In genomic region chr17:32627233-32628008, GRCh38 we compare ENCODE assay signal across 12 cellular contexts.
A peak's percentile ranks its signal among the peaks of the same experiment; 100 is the strongest.
DNase-seq lines count a peak whose midpoint lies in the region; ATAC-seq and TF ChIP-seq lines count a peak whose summit lies in the region.
"Had no signal": no experiment of that assay in that cellular context is flagged by ENCODE, and none has a peak within 500 bp of the region (broad histone marks: within the 10 kb centered on the region; RNA-seq: fewer than 3 reads in every experiment).

No MANE protein-coding gene starts in this region.

- H3K36me3 ChIP-seq in right lobe of liver (no peaks in the 10 kb centered on the region), heart right ventricle (no peaks in the 10 kb centered on the region), uterus (no peaks in the 10 kb centered on the region)

- peak overlapping the region; percentile 95 to 99 (median 99) for H3K27ac Mint-ChIP-seq in brain
- H3K27ac Mint-ChIP-seq: activated CD8-positive, alpha-beta memory T cell treated with anti-CD3 and anti-CD28 coated beads, Interleukin-2, amount 10 ng/mL, durations not matched to agents 7 days and 5 days; stimulated activated effector memory CD8-positive, alpha-beta T cell treated with anti-CD3 and anti-CD28 coated beads, Interleukin-12 subunit alpha, Interleukin-12 subunit beta, amount 100 ng/mL, for 72 hours had no signal

- peak; percentile 70 to 81 (median 76) for ATAC-seq in right lobe of liver
- ATAC-seq in heart right ventricle, result no peak
- no peak for ATAC-seq in GM21423 (IDR thresholded peaks at IDR 0.05; ENCODE audit: unreplicated experiment)
- ATAC-seq: activated CD8-positive, alpha-beta memory T cell treated with anti-CD3 and anti-CD28 coated beads, Interleukin-2, amount 10 ng/mL, durations not matched to agents 7 days and 5 days; stimulated activated effector memory CD8-positive, alpha-beta T cell treated with anti-CD3 and anti-CD28 coated beads, Interleukin-12 subunit alpha, Interleukin-12 subunit beta, amount 100 ng/mL, for 72 hours had no signal

- TF ChIP-seq POLR2A in right lobe of liver (IDR thresholded peaks at IDR 0.05) (no peak), uterus (IDR thresholded peaks at IDR 0.05) (no peak)

- DNase-seq in DMS79 (lab: John Stamatoyannopoulos, UW), result peak; percentile 86
- peak; percentile 94 to 99 for DNase-seq in NCI-H2081 (lab: John Stamatoyannopoulos, UW)
- peak in 1 of 3 donors; percentile 52 for DNase-seq in right lobe of liver
- no peak for DNase-seq in heart right ventricle
- DNase-seq in uterus, result no peak
- no peak for DNase-seq in glomerular visceral epithelial cell (ENCODE audit: extremely low spot score)
- DNase-seq: activated CD8-positive, alpha-beta memory T cell treated with anti-CD3 and anti-CD28 coated beads, Interleukin-2, amount 10 ng/mL, durations not matched to agents 7 days and 5 days had no signal

- intact Hi-C loops in right lobe of liver (cut with DNase I), result no loop called here
- intact Hi-C loops in heart right ventricle (cut with DNase I), result no loop called here
- intact Hi-C loops in uterus (cut with DNase I; ENCODE audit: low total_unique reads), result no loop called here

- peak overlapping the region; percentile 73 to 88 (median 85) for H3K4me3 Mint-ChIP-seq in brain
- H3K4me3 Mint-ChIP-seq: activated CD8-positive, alpha-beta memory T cell treated with anti-CD3 and anti-CD28 coated beads, Interleukin-2, amount 10 ng/mL, durations not matched to agents 7 days and 5 days; stimulated activated effector memory CD8-positive, alpha-beta T cell treated with anti-CD3 and anti-CD28 coated beads, Interleukin-12 subunit alpha, Interleukin-12 subunit beta, amount 100 ng/mL, for 72 hours had no signal

- peaks cover 69% of the 10 kb centered on the region for H3K4me1 Mint-ChIP-seq in brain
- H3K4me1 Mint-ChIP-seq: stimulated activated effector memory CD8-positive, alpha-beta T cell treated with anti-CD3 and anti-CD28 coated beads, Interleukin-12 subunit alpha, Interleukin-12 subunit beta, amount 100 ng/mL, for 72 hours had no signal

- H3K36me3 Mint-ChIP-seq in brain, result no peaks in the 10 kb centered on the region
- H3K36me3 Mint-ChIP-seq: activated CD8-positive, alpha-beta memory T cell treated with anti-CD3 and anti-CD28 coated beads, Interleukin-2, amount 10 ng/mL, durations not matched to agents 7 days and 5 days; stimulated activated effector memory CD8-positive, alpha-beta T cell treated with anti-CD3 and anti-CD28 coated beads, Interleukin-12 subunit alpha, Interleukin-12 subunit beta, amount 100 ng/mL, for 72 hours had no signal

- H3K9me3 ChIP-seq in right lobe of liver (no peaks in the 10 kb centered on the region), heart right ventricle (no peaks in the 10 kb centered on the region), uterus (no peaks in the 10 kb centered on the region)

- no peaks in the 10 kb centered on the region for H3K9me3 Mint-ChIP-seq in brain
- H3K9me3 Mint-ChIP-seq: stimulated activated effector memory CD8-positive, alpha-beta T cell treated with anti-CD3 and anti-CD28 coated beads, Interleukin-12 subunit alpha, Interleukin-12 subunit beta, amount 100 ng/mL, for 72 hours had no signal

- TF ChIP-seq CTCF in brain (conservative IDR thresholded peaks at IDR 0.05) (no peak), right lobe of liver (IDR thresholded peaks at IDR 0.05) (no peak), heart right ventricle (IDR thresholded peaks at IDR 0.05) (no peak), uterus (IDR thresholded peaks at IDR 0.05) (no peak)

- H3K4me3 ChIP-seq in right lobe of liver (no peak overlapping the region), heart right ventricle (no peak overlapping the region), uterus (no peak overlapping the region)

- H3K27me3 ChIP-seq in right lobe of liver, result no peaks in the 10 kb centered on the region
- no peaks in the 10 kb centered on the region for H3K27me3 ChIP-seq in heart right ventricle
- H3K27me3 ChIP-seq in uterus, result no peaks in the 10 kb centered on the region

- H3K4me1 ChIP-seq in right lobe of liver (peaks cover 0 to 17% (median 5%) of the 10 kb centered on the region in 4 donors), heart right ventricle (peaks cover 0 to 10% (median 0%) of the 10 kb centered on the region in 9 donors), uterus (no peaks in the 10 kb centered on the region)
- H3K4me1 ChIP-seq: parathyroid adenoma had no signal

- H3K27ac ChIP-seq in right lobe of liver, result peak overlapping the region in 2 of 3 donors; percentile 12 to 30
- H3K27ac ChIP-seq in heart right ventricle, result no peak overlapping the region
- H3K27ac ChIP-seq in uterus, result no peak overlapping the region
- H3K27ac ChIP-seq: parathyroid adenoma, RWPE1 had no signal

- H3K27me3 Mint-ChIP-seq in brain, result no peaks in the 10 kb centered on the region
- H3K27me3 Mint-ChIP-seq: activated CD8-positive, alpha-beta memory T cell treated with anti-CD3 and anti-CD28 coated beads, Interleukin-2, amount 10 ng/mL, durations not matched to agents 7 days and 5 days had no signal

- WGBS in right lobe of liver (ENCODE audit: insufficient coverage, low coverage, low lambda C conversion rate, missing lambda C conversion rate), result 62% methylated on average over 10 of the region's 15 CpGs
- WGBS in heart right ventricle, 2 donors, result 79 to 80% methylated on average over 15 of the region's 15 CpGs

Comparison
In these comparisons a context has a peak if more than half of its experiments do, and no peak if none do; other contexts are left out.
1. DNase-seq: peak in DMS79 (single experiment) and NCI-H2081 (2 of 2); none in heart right ventricle (0 of 2), uterus (0 of 2) and glomerular visceral epithelial cell (single experiment).
2. ATAC-seq: peak in right lobe of liver (4 of 4); none in heart right ventricle (0 of 8) and GM21423 (single experiment).
3. H3K27ac ChIP-seq: peak in right lobe of liver (2 of 3); none in heart right ventricle (0 of 10) and uterus (0 of 2).